In the genomic region with DNA sequence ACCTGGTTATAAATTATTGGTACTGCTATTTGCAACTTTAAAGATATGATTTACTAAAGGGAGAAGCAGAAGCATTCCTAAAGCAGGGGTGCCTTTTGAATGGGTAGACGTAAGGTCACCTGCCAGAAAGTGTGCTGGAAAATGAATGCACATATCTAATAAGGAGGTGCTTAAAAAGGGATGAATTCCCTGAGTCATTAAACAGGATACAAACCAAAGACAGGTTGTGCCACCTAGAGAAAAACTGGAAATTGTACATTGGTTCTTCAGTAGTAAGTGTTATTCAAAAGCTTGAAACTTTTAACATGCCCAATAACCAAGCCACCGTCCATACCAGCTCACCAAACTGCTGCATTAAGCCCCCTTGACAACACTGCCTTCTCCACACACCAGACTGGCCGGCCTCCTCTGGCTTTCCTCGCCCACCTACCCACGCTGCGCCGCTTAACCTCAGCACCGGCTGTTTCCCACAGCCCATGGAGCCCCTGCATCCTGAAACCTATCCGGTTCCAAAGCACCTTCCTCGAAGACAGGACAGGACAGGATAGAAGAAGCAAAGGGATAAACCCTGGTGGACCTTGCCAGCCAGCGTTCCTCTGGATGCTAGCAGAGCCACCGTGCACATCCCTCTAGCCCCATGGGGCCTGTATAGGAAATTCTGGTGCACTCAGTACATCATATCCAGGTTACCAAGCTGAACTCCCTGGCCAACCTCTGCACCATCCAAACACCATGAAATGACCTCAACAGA, we compare ENCODE assay signal across 8 cellular contexts.
DNase-seq lines count a peak whose midpoint lies in the region; ATAC-seq and TF ChIP-seq lines count a peak whose summit lies in the region.

No MANE protein-coding gene starts in this region.

- peak; percentile 7; the same call in 1 of the 2 replicates for ATAC-seq in PC-3
- ATAC-seq in HG03139 (IDR thresholded peaks at IDR 0.05; ENCODE audit: unreplicated experiment) = no peak

- peak overlapping the region; percentile 76 for H3K4me3 ChIP-seq in H7 (ENCODE audit: insufficient read depth, low read depth, low read length)
- H3K4me3 ChIP-seq in PC-3 (ENCODE audit: low read length) = peak overlapping the region; percentile 72
- peak overlapping the region; percentile 75 for H3K4me3 ChIP-seq in epithelial cell of proximal tubule (ENCODE audit: low read depth, low read length)

- peaks cover 3% of the 10 kb centered on the region for H3K27me3 ChIP-seq in H7 (ENCODE audit: control insufficient read depth, insufficient read depth, low read length)
- no peaks in the 10 kb centered on the region for H3K27me3 ChIP-seq in PC-3 (ENCODE audit: low read length)

- TF ChIP-seq CTCF in PC-3 (conservative IDR thresholded peaks at IDR 0.05; ENCODE audit: low read depth, low read length) (peak; percentile 51), epithelial cell of proximal tubule (conservative IDR thresholded peaks at IDR 0.05; ENCODE audit: low read depth, low read length) (no peak), progenitor cell of endocrine pancreas (IDR thresholded peaks at IDR 0.05; ENCODE audit: unreplicated experiment) (no peak)

- no peak overlapping the region for H3K27ac ChIP-seq in PC-3 (ENCODE audit: low read length)

- peaks cover 8% of the 10 kb centered on the region for H3K27me3 Mint-ChIP-seq in progenitor cell of endocrine pancreas

- POLR2A ChIA-PET in PC-3 (lab: Charles Lee; ENCODE audit: unreplicated experiment) = no interaction called here

- peak; percentile 7 for DNase-seq in H7
- DNase-seq in PC-3 = peak; percentile 58
- DNase-seq in epithelial cell of proximal tubule (ENCODE audit: low read depth) = no peak
- DNase-seq in progenitor cell of endocrine pancreas (ENCODE audit: low spot score, unreplicated experiment) = no peak
- DNase-seq in 8988T = no peak
- DNase-seq in NCI-H1092 treated with DMSO at 0.1 percent for 48 hours (lab: John Stamatoyannopoulos, UW) = no peak
- DNase-seq in OCI-M1 (lab: John Stamatoyannopoulos, UW) = no peak

- H3K9ac ChIP-seq in PC-3 (ENCODE audit: low read length) = peak overlapping the region; percentile 47

- H3K9me3 ChIP-seq in PC-3 (ENCODE audit: low read length) = no peaks in the 10 kb centered on the region

- H3K36me3 ChIP-seq in H7 (replicated peaks; ENCODE audit: control insufficient read depth, insufficient read depth, low read length) (no peaks in the 10 kb centered on the region), PC-3 (ENCODE audit: low read depth, low read length) (no peaks in the 10 kb centered on the region)

- no peaks in the 10 kb centered on the region for H3K9me2 ChIP-seq in PC-3 (replicated peaks; ENCODE audit: low read length)

- peak overlapping the region; percentile 83 for H3K4me2 ChIP-seq in PC-3 (ENCODE audit: low read length)

- intact Hi-C loops in PC-3 (cut with micrococcal nuclease) = loop anchor here (1.0 to 5.0 kb wide), 4 partner anchors 27 to 205 kb away; no protein-coding TSS in a partner anchor

- BruUV-seq in PC-3 (replicated peaks; lab: Mats Ljungman, UMichigan) = no TSS peak

- peak overlapping the region; percentile 78 for H2AFZ ChIP-seq in PC-3 (ENCODE audit: low read length)

- H3K36me3 Mint-ChIP-seq in progenitor cell of endocrine pancreas (ENCODE audit: insufficient read depth) = no peaks in the 10 kb centered on the region

- CTCF ChIA-PET in PC-3 (lab: Charles Lee) = interaction anchor here (0.5 to 0.7 kb wide), 4 partner anchors 28 to 242 kb away, joined by 3 to 4 read pairs (median 3); no protein-coding TSS in a partner anchor

- no peaks in the 10 kb centered on the region for H3F3A ChIP-seq in PC-3 (ENCODE audit: low read length, unreplicated experiment)

- H3K79me2 ChIP-seq in PC-3 (ENCODE audit: low read length) = peaks cover 12% of the 10 kb centered on the region

- H4K20me1 ChIP-seq in PC-3 (ENCODE audit: low read length) = no peaks in the 10 kb centered on the region

- peak overlapping the region; percentile 79 for H3K27ac Mint-ChIP-seq in progenitor cell of endocrine pancreas

- H3K4me3 Mint-ChIP-seq in progenitor cell of endocrine pancreas (ENCODE audit: low read depth) = peak overlapping the region; percentile 82

- H3K4me1 ChIP-seq in PC-3 (ENCODE audit: insufficient read depth, low read length) = peaks cover 23% of the 10 kb centered on the region

- no peaks in the 10 kb centered on the region for H3K9me3 Mint-ChIP-seq in progenitor cell of endocrine pancreas (ENCODE audit: low read depth)

- H3K4me1 Mint-ChIP-seq in progenitor cell of endocrine pancreas (ENCODE audit: low read depth) = peaks cover 20% of the 10 kb centered on the region

Comparison
In these comparisons a context has a peak if more than half of its experiments do, and no peak if none do; other contexts are left out.
1. DNase-seq: peak in H7 (single experiment) and PC-3 (single experiment); none in epithelial cell of proximal tubule (single experiment), progenitor cell of endocrine pancreas (single experiment), 8988T (single experiment), NCI-H1092 treated with DMSO at 0.1 percent for 48 hours (single experiment) and OCI-M1 (single experiment).
2. Peak in every context shown above with its lines, with median percentiles within 50 percentile points of each other: H3K4me3 ChIP-seq.